Comparison of ENCODE assay signal across 19 cellular contexts in the genomic region with DNA sequence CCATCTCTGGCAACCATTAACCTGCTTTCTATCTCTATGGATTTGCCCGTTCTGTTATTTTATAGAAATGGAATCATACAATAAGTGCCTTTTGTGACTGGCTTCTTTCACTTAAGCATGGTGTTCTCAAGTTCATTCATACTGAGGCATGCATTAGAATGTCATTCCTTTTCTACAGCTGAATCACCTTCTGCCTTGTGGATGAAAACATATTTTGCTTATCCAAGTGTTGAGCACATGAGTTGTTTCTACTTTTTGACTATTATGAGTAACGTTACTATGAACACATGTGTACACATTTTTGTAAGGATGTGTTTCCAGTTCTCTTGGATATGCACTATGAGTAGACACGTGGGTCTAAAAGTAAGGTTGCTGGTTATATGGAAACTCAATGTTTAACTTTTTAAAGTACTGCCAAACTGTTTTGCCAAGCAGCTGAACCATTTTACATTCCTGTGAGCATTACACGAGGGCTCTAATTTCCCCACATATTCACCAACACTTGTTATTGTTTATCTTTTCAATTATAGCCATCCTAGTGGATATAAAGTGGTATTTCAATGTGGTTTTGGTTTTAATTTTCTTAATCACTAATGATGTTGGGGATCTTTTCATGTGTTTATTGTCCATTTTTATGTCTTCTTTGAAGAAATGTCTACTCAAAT.
DNase-seq lines count a peak whose midpoint lies in the region; ATAC-seq and TF ChIP-seq lines count a peak whose summit lies in the region.
"Had no signal": no experiment of that assay in that cellular context is flagged by ENCODE, and none has a peak within 500 bp of the region (broad histone marks: within the 10 kb centered on the region; RNA-seq: fewer than 3 reads in every experiment).

No MANE protein-coding gene starts in this region.

- H3K9me3 Mint-ChIP-seq in activated T-helper 17 cell treated with anti-CD3 and anti-CD28 coated beads, Interleukin-2, amount 50 U/mL, for 72 hours, result no peaks in the 10 kb centered on the region
- H3K9me3 Mint-ChIP-seq: CD4-positive, alpha-beta T cell had no signal

- H3K4me3 ChIP-seq in fibroblast of mammary gland (ENCODE audit: control insufficient read depth, low read depth, low read length), result no peak overlapping the region
- no peak overlapping the region for H3K4me3 ChIP-seq in neutrophil (ENCODE audit: low read depth in 1 of 2, low read length in 1 of 2)

- no peak for ATAC-seq in activated T-helper 17 cell treated with anti-CD3 and anti-CD28 coated beads, Interleukin-2, amount 50 U/mL, for 72 hours (replicated peaks)
- ATAC-seq in GM18907 (IDR thresholded peaks at IDR 0.05; ENCODE audit: unreplicated experiment), result no peak

- no peak for TF ChIP-seq CTCF in fibroblast of mammary gland (conservative IDR thresholded peaks at IDR 0.05; ENCODE audit: control insufficient read depth, insufficient read depth, low read depth, low read length)
- no peak for TF ChIP-seq CTCF in neutrophil (IDR thresholded peaks at IDR 0.05)

- no peaks in the 10 kb centered on the region for H3K27me3 ChIP-seq in neutrophil

- H3K4me3 Mint-ChIP-seq in activated T-helper 17 cell treated with anti-CD3 and anti-CD28 coated beads, Interleukin-2, amount 50 U/mL, for 72 hours, result no peak overlapping the region
- H3K4me3 Mint-ChIP-seq: CD4-positive, alpha-beta T cell had no signal

- H3K4me1 Mint-ChIP-seq in activated T-helper 17 cell treated with anti-CD3 and anti-CD28 coated beads, Interleukin-2, amount 50 U/mL, for 72 hours, result no peaks in the 10 kb centered on the region

- DNase-seq in ELR (ENCODE audit: low read depth) (peak; percentile 58), amniotic epithelial cell (ENCODE audit: low read depth) (peak; percentile 54), fibroblast of mammary gland (ENCODE audit: low read depth) (peak; percentile 66), iPS-NIHi11 (ENCODE audit: low spot score) (no peak), putamen (ENCODE audit: low spot score) (no peak)
- DNase-seq: Calu3; CD4-positive, alpha-beta T cell; DMS53; GOT3; KBM-7; NCI-H146; NCI-H2081; NCI-H510A; NCI-H774; RPMI8226; SIG-M5 had no signal

- H3K4me1 ChIP-seq in neutrophil (ENCODE audit: control insufficient read depth in 1 of 2, insufficient read depth in 1 of 2, low read depth in 1 of 2, low read length in 1 of 2), result peaks cover 19 to 39% of the 10 kb centered on the region in 2 experiments

- H3K27ac Mint-ChIP-seq in activated T-helper 17 cell treated with anti-CD3 and anti-CD28 coated beads, Interleukin-2, amount 50 U/mL, for 72 hours, result no peak overlapping the region
- H3K27ac Mint-ChIP-seq: CD4-positive, alpha-beta T cell had no signal

- no peaks in the 10 kb centered on the region for H3K9me3 ChIP-seq in neutrophil

- no peaks in the 10 kb centered on the region for H3K36me3 ChIP-seq in neutrophil

- H3K27ac ChIP-seq in neutrophil, result peak overlapping the region; percentile 78

- no peaks in the 10 kb centered on the region for H3K27me3 Mint-ChIP-seq in activated T-helper 17 cell treated with anti-CD3 and anti-CD28 coated beads, Interleukin-2, amount 50 U/mL, for 72 hours
- H3K27me3 Mint-ChIP-seq: CD4-positive, alpha-beta T cell had no signal

- H3K36me3 Mint-ChIP-seq in activated T-helper 17 cell treated with anti-CD3 and anti-CD28 coated beads, Interleukin-2, amount 50 U/mL, for 72 hours (ENCODE audit: low read depth), result no peaks in the 10 kb centered on the region

Comparison
In these comparisons a context has a peak if more than half of its experiments do, and no peak if none do; other contexts are left out.
1. DNase-seq: peak in ELR (single experiment), amniotic epithelial cell (single experiment) and fibroblast of mammary gland (single experiment); none in iPS-NIHi11 (single experiment) and putamen (single experiment).